ENCODE assay signal across 24 cellular contexts in the genomic region with DNA sequence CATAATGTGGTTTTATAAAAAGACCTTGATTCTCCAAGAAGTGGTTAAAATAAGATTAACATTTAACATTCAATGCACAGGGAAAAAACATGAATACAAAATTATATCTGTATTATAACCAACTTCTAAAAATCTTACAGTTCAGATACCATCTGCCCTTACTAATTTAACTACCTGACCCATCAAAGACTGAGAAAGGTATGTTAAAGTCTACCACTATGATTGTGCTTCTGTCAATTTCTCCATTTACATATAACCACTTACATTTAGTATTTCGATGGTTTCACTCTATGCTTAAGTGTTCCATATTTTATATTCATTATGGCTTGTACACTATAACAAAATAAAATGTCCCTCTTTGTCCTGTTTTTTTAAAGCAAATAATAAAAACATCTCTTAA. TPM values are rescaled to one million over a fixed set of nuclear protein-coding genes. Genes with fewer than 3 reads are reported as not detected.
A peak's percentile ranks its signal among the peaks of the same experiment; 100 is the strongest.
DNase-seq lines count a peak whose midpoint lies in the region; ATAC-seq and TF ChIP-seq lines count a peak whose summit lies in the region.
"Had no signal": no experiment of that assay in that cellular context is flagged by ENCODE, and none has a peak within 500 bp of the region (broad histone marks: within the 10 kb centered on the region; RNA-seq: fewer than 3 reads in every experiment).

No MANE protein-coding gene starts in this region.

- H3K4me1 ChIP-seq in H9 (ENCODE audit: insufficient read depth, low read length), result no peaks in the 10 kb centered on the region
- H3K4me1 ChIP-seq: A549 had no signal

- no peak overlapping the region for H3K56ac ChIP-seq in H9 (ENCODE audit: insufficient read length, low read depth, low read length)

- H4K5ac ChIP-seq in H9 (ENCODE audit: insufficient read length, low read depth, low read length), result no peak overlapping the region

- no peak overlapping the region for H2BK15ac ChIP-seq in H9 (ENCODE audit: low read depth, low read length)

- no CpG with 5 or more reads among the region's 1 CpG for WGBS in H9 (ENCODE audit: extremely low coverage, insufficient read length, low lambda C conversion rate)

- H3K4me1 Mint-ChIP-seq in activated naive CD4-positive, alpha-beta T cell treated with anti-CD3 and anti-CD28 coated beads, Interleukin-2, amount 50 U/mL, for 24 hours, result peaks cover 78% of the 10 kb centered on the region
- no peaks in the 10 kb centered on the region for H3K4me1 Mint-ChIP-seq in H9
- H3K4me1 Mint-ChIP-seq in activated T-helper 2 cell treated with anti-CD3 and anti-CD28 coated beads, Interferon-gamma antibody, Interleukin-2, Interleukin-4, amounts not matched to agents 10 μg/mL and 5 μg/mL and 100 μg/mL, durations not matched to agents 14 hours and 24 hours and 36 hours (ENCODE audit: low read depth), result peaks cover 47% of the 10 kb centered on the region
- H3K4me1 Mint-ChIP-seq in stimulated activated effector memory CD8-positive, alpha-beta T cell treated with anti-CD3 and anti-CD28 coated beads, Interleukin-12 subunit alpha, Interleukin-12 subunit beta, amount 100 ng/mL, for 72 hours, result peaks cover 70% of the 10 kb centered on the region

- no peak overlapping the region for H2BK20ac ChIP-seq in H9 (ENCODE audit: low read depth, low read length, poor library complexity, severe bottlenecking)

- no peak overlapping the region for H3K27ac ChIP-seq in H9 (ENCODE audit: insufficient read length, low read depth, low read length)
- H3K27ac ChIP-seq: A549; BLaER1 treated with 17β-estradiol and CSF1 and Interleukin-3, amounts not matched to agents 10 nM and 100 nM; GM23248 had no signal

- intact Hi-C loops in activated T-helper 2 cell treated with anti-CD3 and anti-CD28 coated beads, Interferon-gamma antibody, Interleukin-2, Interleukin-4, amounts not matched to agents 10 μg/mL and 5 μg/mL and 100 μg/mL, durations not matched to agents 14 hours and 24 hours and 36 hours (cut with micrococcal nuclease), result no loop called here

- H2BK120ac ChIP-seq in H9 (ENCODE audit: low read depth, low read length, poor library complexity, severe bottlenecking), result no peak overlapping the region

- H3K9ac ChIP-seq in H9 (ENCODE audit: extremely low read depth, insufficient read length, low read length), result no peak overlapping the region
- H3K9ac ChIP-seq: GM23248 had no signal

- H4K8ac ChIP-seq in H9 (replicated peaks; ENCODE audit: insufficient read length, low read depth, low read length), result no peak overlapping the region

- no peaks in the 10 kb centered on the region for H3K27me3 ChIP-seq in H9 (ENCODE audit: insufficient read depth, low read length)
- H3K27me3 ChIP-seq: BLaER1 treated with 17β-estradiol and CSF1 and Interleukin-3, amounts not matched to agents 10 nM and 100 nM; MG63 had no signal

- H2BK5ac ChIP-seq in H9 (ENCODE audit: insufficient read length, low read length), result no peak overlapping the region

- H3K4me3 Mint-ChIP-seq in activated naive CD4-positive, alpha-beta T cell treated with anti-CD3 and anti-CD28 coated beads, Interleukin-2, amount 50 U/mL, for 24 hours, result peak overlapping the region; percentile 1
- H3K4me3 Mint-ChIP-seq in H9, result no peak overlapping the region
- no peak overlapping the region for H3K4me3 Mint-ChIP-seq in activated T-helper 2 cell treated with anti-CD3 and anti-CD28 coated beads, Interferon-gamma antibody, Interleukin-2, Interleukin-4, amounts not matched to agents 10 μg/mL and 5 μg/mL and 100 μg/mL, durations not matched to agents 14 hours and 24 hours and 36 hours (ENCODE audit: low read depth)
- no peak overlapping the region for H3K4me3 Mint-ChIP-seq in stimulated activated effector memory CD8-positive, alpha-beta T cell treated with anti-CD3 and anti-CD28 coated beads, Interleukin-12 subunit alpha, Interleukin-12 subunit beta, amount 100 ng/mL, for 72 hours

- H3K79me1 ChIP-seq in H9 (ENCODE audit: insufficient read depth, low read depth, low read length, poor library complexity, severe bottlenecking), result peaks cover 22% of the 10 kb centered on the region

- no peak overlapping the region for H3T11ph ChIP-seq in H9 (ENCODE audit: low read length)

- H3K9me3 Mint-ChIP-seq in activated naive CD4-positive, alpha-beta T cell treated with anti-CD3 and anti-CD28 coated beads, Interleukin-2, amount 50 U/mL, for 24 hours, result no peaks in the 10 kb centered on the region
- H3K9me3 Mint-ChIP-seq in H9, result no peaks in the 10 kb centered on the region
- no peaks in the 10 kb centered on the region for H3K9me3 Mint-ChIP-seq in activated T-helper 2 cell treated with anti-CD3 and anti-CD28 coated beads, Interferon-gamma antibody, Interleukin-2, Interleukin-4, amounts not matched to agents 10 μg/mL and 5 μg/mL and 100 μg/mL, durations not matched to agents 14 hours and 24 hours and 36 hours
- H3K9me3 Mint-ChIP-seq in stimulated activated effector memory CD8-positive, alpha-beta T cell treated with anti-CD3 and anti-CD28 coated beads, Interleukin-12 subunit alpha, Interleukin-12 subunit beta, amount 100 ng/mL, for 72 hours, result no peaks in the 10 kb centered on the region

- no peak overlapping the region for H3K4ac ChIP-seq in H9 (ENCODE audit: low read depth, low read length)

- no peak for TF ChIP-seq CTCF in H9 (conservative IDR thresholded peaks at IDR 0.05)

- no peak for DNase-seq in activated naive CD4-positive, alpha-beta T cell treated with anti-CD3 and anti-CD28 coated beads, Interleukin-2, amount 50 U/mL, for 16 hours
- DNase-seq in H9 (no peak), NCI-H2081 (lab: John Stamatoyannopoulos, UW) (no peak)
- no peak for DNase-seq in activated T-helper 2 cell treated with anti-CD3 and anti-CD28 coated beads, Interferon-gamma antibody, Interleukin-2, Interleukin-4, amounts not matched to agents 10 μg/mL and 5 μg/mL and 100 μg/mL, durations not matched to agents 14 hours and 24 hours and 36 hours (ENCODE audit: low spot score)
- no peak for DNase-seq in stimulated activated effector memory CD8-positive, alpha-beta T cell treated with anti-CD3 and anti-CD28 coated beads, Interleukin-12 subunit alpha, Interleukin-12 subunit beta, amount 100 ng/mL, for 72 hours (ENCODE audit: low spot score in 2 of 2)
- DNase-seq: AML-193; CD4-positive, alpha-beta memory T cell; COR-L47; DMS53; GM23248; KBM-7; MG63; NCI-H1105 treated with DMSO at 0.1 percent for 48 hours; NCI-H146; NCI-H1930; NCI-H446; NCI-H524 treated with DMSO at 0.1 percent for 48 hours; NCI-H774; PC-3 had no signal

- no peak overlapping the region for H3K18ac ChIP-seq in H9 (ENCODE audit: insufficient read length, low read depth, low read length)

- H3K36me3 Mint-ChIP-seq in activated naive CD4-positive, alpha-beta T cell treated with anti-CD3 and anti-CD28 coated beads, Interleukin-2, amount 50 U/mL, for 24 hours, result peaks cover 7% of the 10 kb centered on the region
- H3K36me3 Mint-ChIP-seq in H9 (ENCODE audit: insufficient read depth in 1 of 3, low read depth in 3 of 3), result peaks cover 4 to 5% (median 4%) of the 10 kb centered on the region in 3 experiments; a peak in 5 of 7 replicates
- peaks cover 43% of the 10 kb centered on the region for H3K36me3 Mint-ChIP-seq in activated T-helper 2 cell treated with anti-CD3 and anti-CD28 coated beads, Interferon-gamma antibody, Interleukin-2, Interleukin-4, amounts not matched to agents 10 μg/mL and 5 μg/mL and 100 μg/mL, durations not matched to agents 14 hours and 24 hours and 36 hours (ENCODE audit: low read depth)
- H3K36me3 Mint-ChIP-seq in stimulated activated effector memory CD8-positive, alpha-beta T cell treated with anti-CD3 and anti-CD28 coated beads, Interleukin-12 subunit alpha, Interleukin-12 subunit beta, amount 100 ng/mL, for 72 hours, result peaks cover 75% of the 10 kb centered on the region

- H3K27ac Mint-ChIP-seq in activated naive CD4-positive, alpha-beta T cell treated with anti-CD3 and anti-CD28 coated beads, Interleukin-2, amount 50 U/mL, for 24 hours, result no peak overlapping the region
- peak overlapping the region in 2 of 3 experiments; percentile 64 to 86; a peak in 3 of 7 replicates for H3K27ac Mint-ChIP-seq in H9
- peak overlapping the region; percentile 42 for H3K27ac Mint-ChIP-seq in activated T-helper 2 cell treated with anti-CD3 and anti-CD28 coated beads, Interferon-gamma antibody, Interleukin-2, Interleukin-4, amounts not matched to agents 10 μg/mL and 5 μg/mL and 100 μg/mL, durations not matched to agents 14 hours and 24 hours and 36 hours
- no peak overlapping the region for H3K27ac Mint-ChIP-seq in stimulated activated effector memory CD8-positive, alpha-beta T cell treated with anti-CD3 and anti-CD28 coated beads, Interleukin-12 subunit alpha, Interleukin-12 subunit beta, amount 100 ng/mL, for 72 hours

- no peak overlapping the region for H2AFZ ChIP-seq in H9 (ENCODE audit: low read length)
- H2AFZ ChIP-seq: GM23248 had no signal

- H3K27me3 Mint-ChIP-seq in activated naive CD4-positive, alpha-beta T cell treated with anti-CD3 and anti-CD28 coated beads, Interleukin-2, amount 50 U/mL, for 24 hours, result no peaks in the 10 kb centered on the region
- H3K27me3 Mint-ChIP-seq in H9 (ENCODE audit: low read depth), result no peaks in the 10 kb centered on the region
- H3K27me3 Mint-ChIP-seq in activated T-helper 2 cell treated with anti-CD3 and anti-CD28 coated beads, Interferon-gamma antibody, Interleukin-2, Interleukin-4, amounts not matched to agents 10 μg/mL and 5 μg/mL and 100 μg/mL, durations not matched to agents 14 hours and 24 hours and 36 hours (ENCODE audit: low read depth), result no peaks in the 10 kb centered on the region
- H3K27me3 Mint-ChIP-seq: CD4-positive, alpha-beta memory T cell had no signal

- peaks cover 8% of the 10 kb centered on the region; the same call in 1 of the 2 replicates for H3K79me2 ChIP-seq in H9 (ENCODE audit: insufficient read depth, low read length)

- H4K91ac ChIP-seq in H9 (ENCODE audit: insufficient read length, low read depth, low read length), result no peak overlapping the region

- no peaks in the 10 kb centered on the region for H4K20me1 ChIP-seq in H9 (ENCODE audit: control insufficient read depth, insufficient read depth, insufficient read length)

- H3K23me2 ChIP-seq in H9 (ENCODE audit: insufficient read length, low read depth, low read length, poor library complexity, severe bottlenecking), result no peaks in the 10 kb centered on the region

- H2AK5ac ChIP-seq in H9 (ENCODE audit: insufficient read length, low read length), result no peak overlapping the region

- H2BK12ac ChIP-seq in H9 (ENCODE audit: insufficient read length, low read depth, low read length), result no peak overlapping the region

- H3K4me2 ChIP-seq in H9 (ENCODE audit: insufficient read depth, insufficient read length, low read length), result no peak overlapping the region
- H3K4me2 ChIP-seq: A549 had no signal

- no peaks in the 10 kb centered on the region for H3K9me3 ChIP-seq in H9 (ENCODE audit: control insufficient read depth, low read depth, low read length)
- H3K9me3 ChIP-seq: A549; BLaER1 treated with 17β-estradiol and CSF1 and Interleukin-3, amounts not matched to agents 10 nM and 100 nM; HAP-1; MG63 had no signal

- H3K14ac ChIP-seq in H9 (ENCODE audit: insufficient read depth, low read length), result no peak overlapping the region

- ATAC-seq in stimulated activated effector memory CD8-positive, alpha-beta T cell treated with anti-CD3 and anti-CD28 coated beads, Interleukin-12 subunit alpha, Interleukin-12 subunit beta, amount 100 ng/mL, for 72 hours, result peak; percentile 42
- no peak for ATAC-seq in GM21528 (IDR thresholded peaks at IDR 0.05; ENCODE audit: low FRiP score, unreplicated experiment)
- ATAC-seq: A549, PC-3 had no signal

- H3K23ac ChIP-seq in H9 (ENCODE audit: insufficient read length, low read depth, low read length), result no peak overlapping the region

RNA-seq across cellular contexts. Expression of gene AP1G1, which starts 14.6 kb away (rescaled TPM):
- 79.2 and 83.1 TPM in 2 replicates for total RNA-seq in H9 (2021)
- 90.6 and 91.6 TPM in 2 replicates for total RNA-seq in activated T-helper 2 cell treated with anti-CD3 and anti-CD28 coated beads, Interferon-gamma antibody, Interleukin-2, Interleukin-4, amounts not matched to agents 10 μg/mL and 5 μg/mL and 100 μg/mL, durations not matched to agents 14 hours and 24 hours and 36 hours

RNA-seq across cellular contexts. Expression of gene ATXN1L, which starts 51.8 kb away (rescaled TPM):
- total RNA-seq in H9 (2021), result 30.1 and 30.3 TPM in 2 replicates
- total RNA-seq in activated T-helper 2 cell treated with anti-CD3 and anti-CD28 coated beads, Interferon-gamma antibody, Interleukin-2, Interleukin-4, amounts not matched to agents 10 μg/mL and 5 μg/mL and 100 μg/mL, durations not matched to agents 14 hours and 24 hours and 36 hours, result 17.2 and 19.7 TPM in 2 replicates

Comparison
In these comparisons a context has a peak if more than half of its experiments do, and no peak if none do; other contexts are left out.
1. H3K27ac Mint-ChIP-seq: peak in H9 (2 of 3) and activated T-helper 2 cell treated with anti-CD3 and anti-CD28 coated beads, Interferon-gamma antibody, Interleukin-2, Interleukin-4, amounts not matched to agents 10 μg/mL and 5 μg/mL and 100 μg/mL, durations not matched to agents 14 hours and 24 hours and 36 hours (single experiment); none in activated naive CD4-positive, alpha-beta T cell treated with anti-CD3 and anti-CD28 coated beads, Interleukin-2, amount 50 U/mL, for 24 hours (single experiment) and stimulated activated effector memory CD8-positive, alpha-beta T cell treated with anti-CD3 and anti-CD28 coated beads, Interleukin-12 subunit alpha, Interleukin-12 subunit beta, amount 100 ng/mL, for 72 hours (single experiment).